8 cellular contexts compared by ENCODE assay signal in the genomic region with DNA sequence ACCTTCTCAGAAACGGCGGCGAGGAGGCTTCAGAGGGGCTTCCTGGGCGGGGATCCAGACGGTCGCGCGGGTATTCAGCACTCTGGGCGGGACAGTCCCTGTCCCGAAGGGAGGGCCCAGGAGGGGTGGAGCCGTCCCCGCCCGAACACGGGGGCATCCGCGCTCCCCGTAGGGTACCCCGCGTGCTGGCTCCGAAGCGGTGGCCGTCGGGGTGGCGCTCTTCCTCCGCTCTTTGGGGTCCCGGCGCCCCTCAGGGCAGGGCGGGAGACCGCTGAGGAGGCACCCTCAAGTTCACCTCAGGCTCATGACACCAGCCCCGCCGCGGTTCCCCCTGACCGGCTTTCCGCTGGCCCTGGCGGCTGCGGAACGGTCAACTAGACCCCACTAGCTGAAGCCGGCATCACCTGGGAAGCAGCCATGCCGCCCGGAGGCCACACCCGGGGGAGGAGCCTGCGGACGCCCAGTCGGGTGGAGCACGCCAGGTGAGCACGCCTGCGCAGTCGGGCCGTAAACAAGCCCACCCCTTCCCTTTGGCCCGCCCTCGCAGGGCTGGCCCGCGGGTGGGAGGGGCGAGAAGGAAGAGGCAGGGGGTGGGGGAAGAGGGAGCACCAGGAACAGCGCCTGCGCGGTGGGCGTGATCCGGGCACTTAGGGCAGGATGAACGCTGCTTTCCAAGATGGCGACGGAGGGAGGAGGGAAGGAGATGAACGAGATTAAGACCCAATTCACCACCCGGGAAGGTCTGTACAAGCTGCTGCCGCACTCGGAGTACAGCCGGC. TPM values are rescaled to one million over a fixed set of nuclear protein-coding genes. Genes with fewer than 3 reads are reported as not detected.
A peak's percentile ranks its signal among the peaks of the same experiment; 100 is the strongest.
DNase-seq lines count a peak whose midpoint lies in the region; ATAC-seq and TF ChIP-seq lines count a peak whose summit lies in the region.

TSS of gene WDR20 (plus strand) at position 650 of the 779 bp plus-strand sequence. CDS start at position 677, 27 bp downstream.

- H3K4me1 ChIP-seq in parathyroid adenoma (peaks cover 3% of the 10 kb centered on the region), tibial nerve (peaks cover 0 to 36% (median 13%) of the 10 kb centered on the region in 4 donors)

- peak within 1 kb of the TSS; percentile 95 for H3K27ac Mint-ChIP-seq in activated naive CD8-positive, alpha-beta T cell treated with anti-CD3 and anti-CD28 coated beads, Interleukin-2, amount 10 ng/mL, durations not matched to agents 7 days and 5 days

- H3K9me3 ChIP-seq in SU-DHL-6 (ENCODE audit: insufficient read depth, low read length) (no peaks in the 10 kb centered on the region), parathyroid adenoma (ENCODE audit: control insufficient read depth, low read length) (no peaks in the 10 kb centered on the region), tibial nerve (no peaks in the 10 kb centered on the region)

- no peaks in the 10 kb centered on the region for H4K20me1 ChIP-seq in SU-DHL-6 (ENCODE audit: low read depth, low read length)

- H3K9me2 ChIP-seq in SU-DHL-6 (replicated peaks; ENCODE audit: insufficient read depth, low read length) = no peaks in the 10 kb centered on the region

- peaks cover 55% of the 10 kb centered on the region for H3K79me2 ChIP-seq in SU-DHL-6 (ENCODE audit: insufficient read depth, low read length)
- H3K79me2 ChIP-seq in parathyroid adenoma = peaks cover 18% of the 10 kb centered on the region

- no peaks in the 10 kb centered on the region; the same call in 1 of the 2 replicates for H3F3A ChIP-seq in SU-DHL-6 (ENCODE audit: insufficient read depth)

- H3K27ac ChIP-seq in SU-DHL-6 (ENCODE audit: low read depth, low read length) (peak within 1 kb of the TSS; percentile 55), parathyroid adenoma (peak within 1 kb of the TSS; percentile 88), tibial nerve (peak within 1 kb of the TSS; percentile 81 to 96 (median 94))

- H3K4me2 ChIP-seq in SU-DHL-6 (ENCODE audit: low read depth, low read length, poor library complexity, severe bottlenecking) (peak within 1 kb of the TSS; percentile 88), parathyroid adenoma (ENCODE audit: low read length) (peak within 1 kb of the TSS; percentile 91)

- peak within 1 kb of the TSS; percentile 96 for H3K4me3 Mint-ChIP-seq in activated naive CD8-positive, alpha-beta T cell treated with anti-CD3 and anti-CD28 coated beads, Interleukin-2, amount 10 ng/mL, durations not matched to agents 7 days and 5 days

- peak in 1 of 2 donors; percentile 76 for TF ChIP-seq POLR2A in tibial nerve (IDR thresholded peaks at IDR 0.05)

- ATAC-seq in HG02759 (IDR thresholded peaks at IDR 0.05; ENCODE audit: unreplicated experiment) = peak; percentile 93
- peak; percentile 93 for ATAC-seq in activated naive CD8-positive, alpha-beta T cell treated with anti-CD3 and anti-CD28 coated beads, Interleukin-2, amount 10 ng/mL, durations not matched to agents 7 days and 5 days (ENCODE audit: low read depth)
- peak; percentile 98 for ATAC-seq in Right ventricle myocardium superior (ENCODE audit: poor library complexity)

- TF ChIP-seq CTCF in GM12873 (IDR thresholded peaks at IDR 0.05; ENCODE audit: insufficient read depth, low read depth, low read length, missing control alignments) (peak; percentile 23), SU-DHL-6 (IDR thresholded peaks at IDR 0.05; ENCODE audit: insufficient read depth, low read length, poor library complexity, severe bottlenecking) (peak; percentile 42), parathyroid adenoma (IDR thresholded peaks at IDR 0.05) (no peak), tibial nerve (IDR thresholded peaks at IDR 0.05) (no peak)

- H3K27me3 Mint-ChIP-seq in activated naive CD8-positive, alpha-beta T cell treated with anti-CD3 and anti-CD28 coated beads, Interleukin-2, amount 10 ng/mL, durations not matched to agents 7 days and 5 days = no peaks in the 10 kb centered on the region

- peak within 1 kb of the TSS; percentile 90 for H3K9ac ChIP-seq in SU-DHL-6 (ENCODE audit: low read length)
- peak within 1 kb of the TSS; percentile 95 for H3K9ac ChIP-seq in parathyroid adenoma

- no peaks in the 10 kb centered on the region for H3K9me3 Mint-ChIP-seq in activated naive CD8-positive, alpha-beta T cell treated with anti-CD3 and anti-CD28 coated beads, Interleukin-2, amount 10 ng/mL, durations not matched to agents 7 days and 5 days

- 0% methylated on average over 18 to 42 of the region's 67 CpGs for WGBS in tibial nerve, 2 donors

- peaks cover 27% of the 10 kb centered on the region for H3K4me1 Mint-ChIP-seq in activated naive CD8-positive, alpha-beta T cell treated with anti-CD3 and anti-CD28 coated beads, Interleukin-2, amount 10 ng/mL, durations not matched to agents 7 days and 5 days

- DNase-seq in NCI-H128 (lab: John Stamatoyannopoulos, UW; ENCODE audit: unreplicated experiment) = peak; percentile 99
- DNase-seq in activated naive CD8-positive, alpha-beta T cell treated with anti-CD3 and anti-CD28 coated beads, Interleukin-2, amount 10 ng/mL, durations not matched to agents 7 days and 5 days = peak; percentile 99
- peak; percentile 99 for DNase-seq in Right ventricle myocardium superior
- DNase-seq in tibial nerve (ENCODE audit: low spot score in 2 of 2) = peak; percentile 95 to 97

- POLR2A ChIA-PET in activated naive CD8-positive, alpha-beta T cell treated with anti-CD3 and anti-CD28 coated beads, Interleukin-2, amount 10 ng/mL, durations not matched to agents 7 days and 5 days (lab: Charles Lee) = interaction anchor here (0.7 to 1.9 kb wide), 4 partner anchors 52 to 325 kb away, joined by 3 to 5 read pairs (median 4); partner anchors contain the start of genes CINP, MOK and TECPR2

- TF ChIP-seq EP300 in tibial nerve (IDR thresholded peaks at IDR 0.05) = peak; percentile 88 to 95

- intact Hi-C loops in Right ventricle myocardium superior (cut with DNase I) = no loop called here

- peak within 1 kb of the TSS; percentile 87 for H2AFZ ChIP-seq in SU-DHL-6 (ENCODE audit: low read depth, low read length, severe bottlenecking)
- H2AFZ ChIP-seq in parathyroid adenoma = peak within 1 kb of the TSS; percentile 82

- H3K36me3 ChIP-seq in SU-DHL-6 (ENCODE audit: low read length) = no peaks in the 10 kb centered on the region
- no peaks in the 10 kb centered on the region for H3K36me3 ChIP-seq in parathyroid adenoma (ENCODE audit: control insufficient read depth, insufficient read depth, low read length)
- peaks cover 0 to 15% (median 0%) of the 10 kb centered on the region in 3 donors for H3K36me3 ChIP-seq in tibial nerve

- H3K27me3 ChIP-seq in SU-DHL-6 (ENCODE audit: low read length) (no peaks in the 10 kb centered on the region), parathyroid adenoma (ENCODE audit: control insufficient read depth, insufficient read depth, low read length) (no peaks in the 10 kb centered on the region), tibial nerve (no peaks in the 10 kb centered on the region)

- no peaks in the 10 kb centered on the region for H3K36me3 Mint-ChIP-seq in activated naive CD8-positive, alpha-beta T cell treated with anti-CD3 and anti-CD28 coated beads, Interleukin-2, amount 10 ng/mL, durations not matched to agents 7 days and 5 days

- peak within 1 kb of the TSS; percentile 90 for H3K4me3 ChIP-seq in SU-DHL-6 (ENCODE audit: insufficient read depth, low read length, poor library complexity, severe bottlenecking)
- H3K4me3 ChIP-seq in parathyroid adenoma (ENCODE audit: low read depth, low read length) = peak within 1 kb of the TSS; percentile 97
- H3K4me3 ChIP-seq in tibial nerve = peak within 1 kb of the TSS; percentile 74 to 96 (median 92)

RNA-seq across cellular contexts. Expression of gene WDR20, which starts in this region (rescaled TPM):
- 10 to 100 TPM; 38.6 to 38.8 TPM for total RNA-seq in activated naive CD8-positive, alpha-beta T cell treated with anti-CD3 and anti-CD28 coated beads, Interleukin-2, amount 10 ng/mL, durations not matched to agents 7 days and 5 days
- 19.2 TPM for total RNA-seq in Right ventricle myocardium superior
- total RNA-seq in tibial nerve = 10 to 100 TPM; 15.0 to 26.7 (median 18.3) TPM

Comparison
In these comparisons a context has a peak if more than half of its experiments do, and no peak if none do; other contexts are left out.
1. Peak in every context shown above with its lines: DNase-seq, ATAC-seq, H3K4me3 ChIP-seq and H3K27ac ChIP-seq.
2. CTCF ChIP-seq: peak in GM12873 (single experiment) and SU-DHL-6 (single experiment); none in parathyroid adenoma (single experiment) and tibial nerve (0 of 5).